Comparison of ENCODE assay signal across 1 cellular context in the genomic region with DNA sequence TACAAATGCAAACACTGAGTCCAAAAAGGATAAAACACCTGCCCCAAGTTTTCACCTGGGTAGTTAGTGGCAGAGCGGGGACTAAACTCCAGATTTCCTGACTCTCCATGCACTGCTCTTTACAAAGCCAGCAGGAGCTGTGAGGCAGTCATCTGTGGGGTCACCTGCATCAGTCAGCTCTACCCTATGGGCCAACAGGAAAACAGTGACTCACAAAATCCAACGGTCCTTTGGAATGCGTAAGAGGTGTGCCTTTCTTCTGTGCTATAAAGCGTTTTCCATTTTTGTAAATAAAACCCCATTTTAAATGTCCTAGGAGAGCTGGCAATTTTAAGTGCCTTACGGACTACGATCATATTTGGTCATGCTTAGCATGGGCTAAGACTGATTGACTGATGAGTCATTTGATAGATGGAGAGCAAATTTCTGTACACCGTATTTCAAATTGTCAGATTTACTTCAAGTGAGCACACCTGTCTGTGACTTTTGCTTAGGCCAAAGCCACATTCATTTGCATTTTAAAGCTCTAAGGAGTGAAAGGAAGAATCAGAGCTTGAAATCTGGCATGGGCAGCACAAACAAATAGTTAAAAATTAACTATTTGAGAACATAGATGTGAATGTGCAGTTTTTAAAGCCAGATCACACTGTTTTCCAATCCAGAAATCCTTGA.
TF ChIP-seq lines count a peak whose summit lies in the region.

No MANE protein-coding gene starts in this region.

TF ChIP-seq in IMR-90, 13 proteins besides CTCF, POLR2A, EP300 and RAD21:
- TF ChIP-seq NFE2L2 (IDR thresholded peaks at IDR 0.05; ENCODE audit: low read depth, low read length) (no peak), SMC3 (IDR thresholded peaks at IDR 0.05; ENCODE audit: low read depth, low read length) (no peak), MAFK (IDR thresholded peaks at IDR 0.05; ENCODE audit: low read depth, low read length) (no peak), BHLHE40 (IDR thresholded peaks at IDR 0.05; ENCODE audit: low read depth, low read length) (no peak), RFX5 (IDR thresholded peaks at IDR 0.05; ENCODE audit: low read depth, low read length) (no peak), CEBPB (IDR thresholded peaks at IDR 0.05; ENCODE audit: low read depth, low read length) (no peak), MAZ (IDR thresholded peaks at IDR 0.05; ENCODE audit: borderline replicate concordance, low read depth, low read length) (no peak), MXI1 (IDR thresholded peaks at IDR 0.05; ENCODE audit: borderline replicate concordance, low read depth, low read length) (no peak), CHD1 (IDR thresholded peaks at IDR 0.05; ENCODE audit: low read depth, low read length) (no peak), FOS (IDR thresholded peaks at IDR 0.05; ENCODE audit: low read depth, low read length) (no peak), RCOR1 (IDR thresholded peaks at IDR 0.05; ENCODE audit: insufficient replicate concordance, low read length) (no peak)
- TF ChIP-seq, protein P1, sequence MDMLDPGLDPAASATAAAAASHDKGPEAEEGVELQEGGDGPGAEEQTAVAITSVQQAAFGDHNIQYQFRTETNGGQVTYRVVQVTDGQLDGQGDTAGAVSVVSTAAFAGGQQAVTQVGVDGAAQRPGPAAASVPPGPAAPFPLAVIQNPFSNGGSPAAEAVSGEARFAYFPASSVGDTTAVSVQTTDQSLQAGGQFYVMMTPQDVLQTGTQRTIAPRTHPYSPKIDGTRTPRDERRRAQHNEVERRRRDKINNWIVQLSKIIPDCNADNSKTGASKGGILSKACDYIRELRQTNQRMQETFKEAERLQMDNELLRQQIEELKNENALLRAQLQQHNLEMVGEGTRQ (IDR thresholded peaks at IDR 0.05; ENCODE audit: low read depth, low read length), result no peak
- TF ChIP-seq, protein P2, sequence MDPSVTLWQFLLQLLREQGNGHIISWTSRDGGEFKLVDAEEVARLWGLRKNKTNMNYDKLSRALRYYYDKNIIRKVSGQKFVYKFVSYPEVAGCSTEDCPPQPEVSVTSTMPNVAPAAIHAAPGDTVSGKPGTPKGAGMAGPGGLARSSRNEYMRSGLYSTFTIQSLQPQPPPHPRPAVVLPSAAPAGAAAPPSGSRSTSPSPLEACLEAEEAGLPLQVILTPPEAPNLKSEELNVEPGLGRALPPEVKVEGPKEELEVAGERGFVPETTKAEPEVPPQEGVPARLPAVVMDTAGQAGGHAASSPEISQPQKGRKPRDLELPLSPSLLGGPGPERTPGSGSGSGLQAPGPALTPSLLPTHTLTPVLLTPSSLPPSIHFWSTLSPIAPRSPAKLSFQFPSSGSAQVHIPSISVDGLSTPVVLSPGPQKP (IDR thresholded peaks at IDR 0.05; ENCODE audit: borderline replicate concordance, low read depth, low read length), result no peak
TF ChIP-seq in IMR-90: peak in this region for 0.
